ENCODE assay signal across 24 cellular contexts in the genomic region with DNA sequence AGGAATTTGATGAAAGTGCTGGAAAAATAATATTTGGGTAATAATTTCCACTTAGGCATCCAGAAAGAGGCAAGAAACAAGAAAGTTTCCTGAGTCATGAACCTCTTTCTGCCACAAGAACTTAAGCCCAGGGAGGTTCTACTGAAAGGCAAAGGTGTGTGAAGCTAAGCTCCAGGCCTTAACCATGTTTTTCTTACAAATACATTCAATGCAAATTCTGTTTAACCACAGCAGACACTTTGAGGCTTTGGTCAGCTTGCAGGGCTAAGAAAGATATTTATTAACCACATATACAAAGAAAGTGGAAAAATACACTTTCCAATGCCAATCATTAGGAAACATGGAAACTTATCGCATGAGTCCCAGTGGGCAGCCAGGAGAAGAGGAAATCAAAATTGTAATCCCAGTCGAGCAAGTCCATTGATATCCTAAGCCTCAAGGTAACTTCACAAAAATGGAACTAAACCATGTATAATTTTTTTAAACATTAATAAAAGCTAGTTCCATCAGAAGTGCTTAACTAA.
DNase-seq lines count a peak whose midpoint lies in the region; ATAC-seq, FAIRE-seq and TF ChIP-seq lines count a peak whose summit lies in the region.
"Had no signal": no experiment of that assay in that cellular context is flagged by ENCODE, and none has a peak within 500 bp of the region (broad histone marks: within the 10 kb centered on the region; RNA-seq: fewer than 3 reads in every experiment).

No MANE protein-coding gene starts in this region.

- intact Hi-C loops in dorsolateral prefrontal cortex (cut with DNase I), result no loop called here

- H4K5ac ChIP-seq in mesendoderm (ENCODE audit: low read length), result no peak overlapping the region

- H3K27ac ChIP-seq in astrocyte (ENCODE audit: low read depth, low read length) (no peak overlapping the region), mesendoderm (ENCODE audit: low read depth, low read length) (no peak overlapping the region), dorsolateral prefrontal cortex (no peak overlapping the region)
- H3K27ac ChIP-seq: BLaER1, Peyer's patch, SK-N-MC had no signal

- H3K4me3 ChIP-seq in astrocyte (ENCODE audit: insufficient read depth, low read depth, low read length) (no peak overlapping the region), mesendoderm (ENCODE audit: low read length) (no peak overlapping the region), dorsolateral prefrontal cortex (no peak overlapping the region)
- H3K4me3 ChIP-seq: BLaER1, K562, Peyer's patch, SK-N-MC had no signal

- H4K8ac ChIP-seq in mesendoderm (ENCODE audit: low read depth, low read length), result no peak overlapping the region

- H3K56ac ChIP-seq in mesendoderm (ENCODE audit: low read length), result no peak overlapping the region

- H3K27me3 ChIP-seq in astrocyte (ENCODE audit: insufficient read depth, low read length) (no peaks in the 10 kb centered on the region), mesendoderm (ENCODE audit: insufficient read depth, low read length, poor library complexity) (no peaks in the 10 kb centered on the region), dorsolateral prefrontal cortex (peaks cover 0 to 5% (median 0%) of the 10 kb centered on the region in 45 donors)
- H3K27me3 ChIP-seq: BLaER1, Peyer's patch had no signal

- H3K27ac Mint-ChIP-seq in astrocyte (ENCODE audit: unreplicated experiment), result no peak overlapping the region
- H3K27ac Mint-ChIP-seq: CD4-positive, CD25-positive, alpha-beta regulatory T cell had no signal

- H3K4me1 ChIP-seq in astrocyte (ENCODE audit: insufficient read depth, low read length) (no peaks in the 10 kb centered on the region), mesendoderm (ENCODE audit: control insufficient read depth, low read depth, low read length) (no peaks in the 10 kb centered on the region)
- H3K4me1 ChIP-seq: BLaER1, Peyer's patch had no signal

- H2BK15ac ChIP-seq in mesendoderm (replicated peaks; ENCODE audit: low read depth), result no peak overlapping the region

- H3K79me2 ChIP-seq in astrocyte (ENCODE audit: insufficient read depth, low read length) (no peaks in the 10 kb centered on the region), mesendoderm (ENCODE audit: control insufficient read depth, insufficient read depth, low read length) (no peaks in the 10 kb centered on the region)

- peaks cover 1% of the 10 kb centered on the region for H3K79me1 ChIP-seq in mesendoderm (ENCODE audit: low read length)

- H3K4me2 ChIP-seq in astrocyte (ENCODE audit: low read length) (no peak overlapping the region), mesendoderm (ENCODE audit: low read length) (no peak overlapping the region)
- H3K4me2 ChIP-seq: BLaER1 had no signal

- no peaks in the 10 kb centered on the region for H3K36me3 Mint-ChIP-seq in astrocyte (ENCODE audit: low read depth, unreplicated experiment)
- H3K36me3 Mint-ChIP-seq: CD4-positive, CD25-positive, alpha-beta regulatory T cell had no signal

- ATAC-seq in GM19351 (IDR thresholded peaks at IDR 0.05; ENCODE audit: unreplicated experiment), result peak; percentile 56
- ATAC-seq in GM18909 (IDR thresholded peaks at IDR 0.05; ENCODE audit: poor library complexity, unreplicated experiment), result no peak
- ATAC-seq: HCT116, K562 had no signal

- H3K36me3 ChIP-seq in astrocyte (ENCODE audit: insufficient read depth, low read length) (no peaks in the 10 kb centered on the region), mesendoderm (ENCODE audit: control insufficient read depth, insufficient read depth, low read length) (no peaks in the 10 kb centered on the region)
- H3K36me3 ChIP-seq: BLaER1, Peyer's patch had no signal

- H3K18ac ChIP-seq in mesendoderm (ENCODE audit: low read length), result no peak overlapping the region

- H3K9me3 Mint-ChIP-seq in astrocyte (ENCODE audit: unreplicated experiment), result no peaks in the 10 kb centered on the region

- H2BK5ac ChIP-seq in mesendoderm (ENCODE audit: low read length), result no peak overlapping the region

- no peak overlapping the region for H2AK5ac ChIP-seq in mesendoderm (ENCODE audit: low read length)

- H3K4ac ChIP-seq in mesendoderm (ENCODE audit: low read depth, low read length), result no peak overlapping the region

- H3K9ac ChIP-seq in astrocyte (ENCODE audit: low read length) (no peak overlapping the region), mesendoderm (ENCODE audit: low read length) (no peak overlapping the region)
- H3K9ac ChIP-seq: BLaER1 had no signal

- no peak for TF ChIP-seq CTCF in astrocyte (IDR thresholded peaks at IDR 0.05; ENCODE audit: insufficient read depth, low read depth, low read length)
- TF ChIP-seq CTCF in dorsolateral prefrontal cortex (IDR thresholded peaks at IDR 0.05 in 54 of 56, conservative IDR thresholded peaks at IDR 0.05 in 2 of 56; ENCODE audit: low read depth in 1 of 56, partially characterized antibody in 56 of 56), result no peak

- no peak for TF ChIP-seq POLR2A in GM12891 (IDR thresholded peaks at IDR 0.05; ENCODE audit: low read depth, low read length)

- no peaks in the 10 kb centered on the region for H4K20me1 ChIP-seq in astrocyte (ENCODE audit: insufficient read depth, low read length)
- H4K20me1 ChIP-seq: BLaER1 had no signal

- no peaks in the 10 kb centered on the region for H3K9me3 ChIP-seq in astrocyte (ENCODE audit: insufficient read depth, low read depth, low read length)
- H3K9me3 ChIP-seq: BLaER1, Peyer's patch had no signal

- H2BK120ac ChIP-seq in mesendoderm (ENCODE audit: low read depth, low read length), result no peak overlapping the region

- H3K23ac ChIP-seq in mesendoderm (ENCODE audit: low read length), result peak overlapping the region; percentile 53

- no peak overlapping the region for H3K4me3 Mint-ChIP-seq in astrocyte (ENCODE audit: unreplicated experiment)
- H3K4me3 Mint-ChIP-seq: CD4-positive, CD25-positive, alpha-beta regulatory T cell had no signal

- H3K27me3 Mint-ChIP-seq in astrocyte (ENCODE audit: low read depth, unreplicated experiment), result peaks cover 4% of the 10 kb centered on the region
- H3K27me3 Mint-ChIP-seq: CD4-positive, CD25-positive, alpha-beta regulatory T cell had no signal

- WGBS in mesendoderm (ENCODE audit: extremely low coverage, insufficient coverage, low lambda C conversion rate), result no CpG with 5 or more reads among the region's 2 CpGs

- no peak overlapping the region for H2AFZ ChIP-seq in astrocyte (ENCODE audit: low read depth, low read length)

- H3K4me1 Mint-ChIP-seq in astrocyte (ENCODE audit: low read depth, unreplicated experiment), result peaks cover 24% of the 10 kb centered on the region

- FAIRE-seq in GM12891 (lab: Jason Lieb, UNC) (peak; percentile 72), astrocyte (lab: Jason Lieb, UNC) (no peak)
- FAIRE-seq: A204.1, D721Med, HTR-8/SVneo, K562 had no signal

- no peak for DNase-seq in GM12891 (ENCODE audit: insufficient read length, low spot score)
- peak; percentile 4 for DNase-seq in astrocyte (ENCODE audit: low read depth)
- no peak for DNase-seq in mesendoderm
- DNase-seq in dorsolateral prefrontal cortex, result no peak
- no peak for DNase-seq in NCI-H146 treated with DMSO at 0.1 percent for 48 hours (lab: John Stamatoyannopoulos, UW; ENCODE audit: unreplicated experiment)
- DNase-seq: CD4-positive, CD25-positive, alpha-beta regulatory T cell; Kasumi-1; NCI-H1105 treated with DMSO at 0.1 percent for 48 hours; NCI-H146; NCI-H2029; NCI-H446; NCI-H524 treated with DMSO at 0.1 percent for 48 hours; OCI-M1; Peyer's patch; SHP77 treated with DMSO at 0.1 percent for 48 hours had no signal

TF ChIP-seq in GM12891, 5 proteins besides CTCF, POLR2A, EP300 and RAD21:
- no peak for TF ChIP-seq PAX5 (IDR thresholded peaks at IDR 0.05; ENCODE audit: insufficient read depth, low read length, severe bottlenecking)
- peak; percentile 85 for TF ChIP-seq POU2F2 (IDR thresholded peaks at IDR 0.05; ENCODE audit: low read depth, low read length)
